8 cellular contexts compared by ENCODE assay signal in the genomic region with DNA sequence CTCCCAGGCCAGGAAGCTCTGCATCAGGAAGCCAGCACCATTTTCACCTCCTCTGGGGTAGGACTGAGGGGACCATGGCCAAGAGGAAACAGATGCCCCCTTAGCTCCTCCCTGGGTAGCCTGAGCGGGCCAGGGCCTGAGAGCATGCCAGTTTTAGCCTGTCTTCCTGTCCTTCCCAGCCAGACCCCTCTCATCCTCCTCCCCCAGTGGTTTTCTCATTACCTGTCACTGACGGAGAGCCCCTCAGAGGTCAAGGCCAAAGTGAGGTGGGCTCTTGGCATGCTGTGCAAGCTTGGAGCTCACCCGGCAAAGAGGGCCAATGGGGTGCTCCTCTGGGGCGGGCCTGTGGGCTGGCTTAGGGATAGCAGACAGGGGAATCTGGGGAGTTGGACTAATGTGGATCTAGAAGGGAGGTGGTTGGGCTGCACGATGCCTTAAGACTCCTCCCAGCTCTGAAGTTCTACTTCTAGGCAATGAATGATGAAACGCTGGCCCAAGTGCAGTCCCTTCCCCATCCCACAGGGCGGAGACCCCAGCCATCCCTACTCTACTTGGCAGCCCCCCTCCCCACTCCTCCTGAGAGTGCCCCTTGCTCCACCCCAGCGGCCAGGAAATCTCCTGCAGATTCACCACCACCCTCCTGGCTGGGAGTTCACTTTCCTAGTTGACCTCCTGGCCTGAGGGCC. TPM values are rescaled to one million over a fixed set of nuclear protein-coding genes. Genes with fewer than 3 reads are reported as not detected.
DNase-seq lines count a peak whose midpoint lies in the region; ATAC-seq and TF ChIP-seq lines count a peak whose summit lies in the region.

No MANE protein-coding gene starts in this region.

- TF ChIP-seq CTCF in Peyer's patch (IDR thresholded peaks at IDR 0.05) (no peak), osteoblast (IDR thresholded peaks at IDR 0.05; ENCODE audit: extremely low read depth, low read depth, low read length) (no peak)

- DNase-seq in CD4-positive, CD25-positive, alpha-beta regulatory T cell, result no peak
- DNase-seq in Peyer's patch, result no peak
- peak; percentile 87 for DNase-seq in osteoblast (ENCODE audit: insufficient read length, low spot score, missing footprints)
- DNase-seq in HEK293T (ENCODE audit: extremely low spot score), result no peak
- DNase-seq in central memory CD4-positive, alpha-beta T cell, result no peak
- DNase-seq in stimulated activated CD4-positive, alpha-beta T cell treated with anti-CD3 and anti-CD28 coated beads, Interleukin-4, amount 100 ng/mL, for 4 hours, result no peak

- H3K4me3 ChIP-seq in CD4-positive, CD25-positive, alpha-beta regulatory T cell (ENCODE audit: low read depth, low read length), result no peak overlapping the region
- H3K4me3 ChIP-seq in Peyer's patch, result no peak overlapping the region
- H3K4me3 ChIP-seq in esophagus (ENCODE audit: low read depth in 1 of 2, low read length in 2 of 2), result no peak overlapping the region
- H3K4me3 ChIP-seq in osteoblast (ENCODE audit: insufficient read depth, low read length), result no peak overlapping the region

- H3K27ac ChIP-seq in CD4-positive, CD25-positive, alpha-beta regulatory T cell (ENCODE audit: insufficient read depth, low read length, poor library complexity, severe bottlenecking), result peak overlapping the region; percentile 99
- peak overlapping the region; percentile 76 to 95 (median 85) for H3K27ac ChIP-seq in Peyer's patch
- peak overlapping the region; percentile 90 to 99 for H3K27ac ChIP-seq in esophagus (ENCODE audit: low read depth in 2 of 2, low read length in 1 of 2)
- peak overlapping the region; percentile 97 for H3K27ac ChIP-seq in osteoblast (ENCODE audit: low read depth, low read length)

- H3K9me3 Mint-ChIP-seq in CD4-positive, CD25-positive, alpha-beta regulatory T cell, result peaks cover 0 to 4% (median 0%) of the 10 kb centered on the region in 7 donors

- H3K4me3 Mint-ChIP-seq in CD4-positive, CD25-positive, alpha-beta regulatory T cell, result peak overlapping the region; percentile 59 to 93 (median 87)

- H3K27ac Mint-ChIP-seq in CD4-positive, CD25-positive, alpha-beta regulatory T cell, result peak overlapping the region; percentile 97 to 100 (median 99)

- H3K27me3 ChIP-seq in CD4-positive, CD25-positive, alpha-beta regulatory T cell (ENCODE audit: control insufficient read depth, insufficient read depth, low read length), result no peaks in the 10 kb centered on the region
- H3K27me3 ChIP-seq in Peyer's patch, result no peaks in the 10 kb centered on the region
- H3K27me3 ChIP-seq in esophagus (ENCODE audit: control insufficient read depth in 1 of 2, insufficient read depth in 2 of 2, low read length in 2 of 2), result no peaks in the 10 kb centered on the region
- H3K27me3 ChIP-seq in osteoblast (ENCODE audit: insufficient read depth, low read length), result no peaks in the 10 kb centered on the region

- H2AFZ ChIP-seq in osteoblast (ENCODE audit: low read length), result no peak overlapping the region

- WGBS in esophagus, 2 donors, result 21 to 39% methylated on average over 8 of the region's 8 CpGs

- no peak for TF ChIP-seq POLR2A in Peyer's patch (IDR thresholded peaks at IDR 0.05)

- ATAC-seq in CD4-positive, CD25-positive, alpha-beta regulatory T cell (ENCODE audit: low read depth in 2 of 2), result no peak
- no peak for ATAC-seq in GM21825 (IDR thresholded peaks at IDR 0.05; ENCODE audit: unreplicated experiment)

- peak overlapping the region; percentile 74 for H3K4me2 ChIP-seq in osteoblast (ENCODE audit: insufficient read depth, low read length)

- POLR2A ChIA-PET in HEK293T (lab: Yijun Ruan, JAX), result interaction anchor here (1.1 to 11.3 kb wide), 5 partner anchors 9 to 178 kb away, joined by 3 to 60 read pairs (median 4); a partner anchor contains a TSS

- H3K4me1 Mint-ChIP-seq in CD4-positive, CD25-positive, alpha-beta regulatory T cell, result peaks cover 0 to 54% (median 33%) of the 10 kb centered on the region in 4 donors

- peaks cover 41% of the 10 kb centered on the region for H3K4me1 ChIP-seq in CD4-positive, CD25-positive, alpha-beta regulatory T cell (ENCODE audit: control insufficient read depth, insufficient read depth, low read length, poor library complexity, severe bottlenecking)
- peaks cover 10 to 71% (median 16%) of the 10 kb centered on the region in 4 donors for H3K4me1 ChIP-seq in Peyer's patch
- peaks cover 37 to 40% of the 10 kb centered on the region in 2 donors for H3K4me1 ChIP-seq in esophagus (ENCODE audit: control insufficient read depth in 2 of 2, insufficient read depth in 2 of 2, low read length in 1 of 2)
- peaks cover 61% of the 10 kb centered on the region for H3K4me1 ChIP-seq in osteoblast (ENCODE audit: insufficient read depth, low read length)

- H3K9me3 ChIP-seq in CD4-positive, CD25-positive, alpha-beta regulatory T cell (ENCODE audit: control insufficient read depth in 2 of 2, low read length in 2 of 2), result no peaks in the 10 kb centered on the region
- no peaks in the 10 kb centered on the region for H3K9me3 ChIP-seq in Peyer's patch
- no peaks in the 10 kb centered on the region for H3K9me3 ChIP-seq in esophagus (ENCODE audit: control insufficient read depth in 2 of 2, insufficient read depth in 1 of 2, low read depth in 1 of 2, low read length in 1 of 2)
- H3K9me3 ChIP-seq in osteoblast (ENCODE audit: low read depth, low read length), result no peaks in the 10 kb centered on the region

- no peaks in the 10 kb centered on the region for H3K36me3 ChIP-seq in CD4-positive, CD25-positive, alpha-beta regulatory T cell (ENCODE audit: control insufficient read depth, insufficient read depth, low read length)
- H3K36me3 ChIP-seq in Peyer's patch (no peaks in the 10 kb centered on the region), esophagus (ENCODE audit: control insufficient read depth in 2 of 2, insufficient read depth in 2 of 2, low read length in 1 of 2) (no peaks in the 10 kb centered on the region), osteoblast (ENCODE audit: insufficient read depth, low read length) (no peaks in the 10 kb centered on the region)

- CTCF ChIA-PET in HEK293T (lab: Yijun Ruan, JAX), result interaction anchor here (0.7 to 2.1 kb wide), 9 partner anchors 8 to 120 kb away, joined by 3 to 10 read pairs (median 4); no protein-coding TSS in a partner anchor

- H3K27me3 Mint-ChIP-seq in CD4-positive, CD25-positive, alpha-beta regulatory T cell, result peaks cover 5% of the 10 kb centered on the region

- H3K79me2 ChIP-seq in osteoblast (ENCODE audit: insufficient read depth, low read length), result peaks cover 17% of the 10 kb centered on the region

- H4K20me1 ChIP-seq in osteoblast (ENCODE audit: insufficient read depth, low read length), result no peaks in the 10 kb centered on the region

- H3K36me3 Mint-ChIP-seq in CD4-positive, CD25-positive, alpha-beta regulatory T cell, result no peaks in the 10 kb centered on the region

TF ChIP-seq in HEK293T, 16 proteins besides CTCF, POLR2A, EP300 and RAD21:
- TF ChIP-seq TARDBP (IDR thresholded peaks at IDR 0.05), result no peak
- no peak for TF ChIP-seq FOXK2 (IDR thresholded peaks at IDR 0.05)
- no peak for TF ChIP-seq ZNF384 (IDR thresholded peaks at IDR 0.05)
- no peak for TF ChIP-seq ELF4 (IDR thresholded peaks at IDR 0.05)
- TF ChIP-seq, protein P1, sequence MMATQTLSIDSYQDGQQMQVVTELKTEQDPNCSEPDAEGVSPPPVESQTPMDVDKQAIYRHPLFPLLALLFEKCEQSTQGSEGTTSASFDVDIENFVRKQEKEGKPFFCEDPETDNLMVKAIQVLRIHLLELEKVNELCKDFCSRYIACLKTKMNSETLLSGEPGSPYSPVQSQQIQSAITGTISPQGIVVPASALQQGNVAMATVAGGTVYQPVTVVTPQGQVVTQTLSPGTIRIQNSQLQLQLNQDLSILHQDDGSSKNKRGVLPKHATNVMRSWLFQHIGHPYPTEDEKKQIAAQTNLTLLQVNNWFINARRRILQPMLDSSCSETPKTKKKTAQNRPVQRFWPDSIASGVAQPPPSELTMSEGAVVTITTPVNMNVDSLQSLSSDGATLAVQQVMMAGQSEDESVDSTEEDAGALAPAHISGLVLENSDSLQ (IDR thresholded peaks at IDR 0.05), result no peak
- no peak for TF ChIP-seq FOXM1 (IDR thresholded peaks at IDR 0.05; ENCODE audit: borderline replicate concordance)
- TF ChIP-seq L3MBTL2 (conservative IDR thresholded peaks at IDR 0.05), result no peak
TF ChIP-seq in HEK293T: peak in this region for 0.

RNA-seq across cellular contexts. Expression of a gene that starts 9.5 kb away (rescaled TPM):
- total RNA-seq in CD4-positive, CD25-positive, alpha-beta regulatory T cell, result 1,807 TPM
- polyA plus RNA-seq in CD4-positive, CD25-positive, alpha-beta regulatory T cell, result 100 to 1,000 TPM in 1 of 4 donors, 10 to 100 TPM in 3; 54.1 to 113 (median 83.1) TPM
- total RNA-seq in Peyer's patch (100 to 1,000 TPM; 201 to 295 (median 211) TPM), osteoblast (774 and 854 TPM in 2 replicates)
- 100 to 1,000 TPM; 183 to 230 TPM for polyA plus RNA-seq in esophagus

RNA-seq across cellular contexts. Expression of a gene that starts 22.7 kb away (rescaled TPM):
- not detected for total RNA-seq in CD4-positive, CD25-positive, alpha-beta regulatory T cell
- polyA plus RNA-seq in CD4-positive, CD25-positive, alpha-beta regulatory T cell, result not detected
- 1 to 10 TPM in 1 of 4 donors, under 1 TPM in 1, not detected in 2; 0.80 to 2.1 TPM for total RNA-seq in Peyer's patch
- under 1 TPM; 0.36 to 0.59 TPM for polyA plus RNA-seq in esophagus
- 0.88 and 1.1 TPM in 2 replicates for total RNA-seq in osteoblast

RNA-seq across cellular contexts. Expression of a gene that starts 44.0 kb away (rescaled TPM):
- 1.5 TPM for total RNA-seq in CD4-positive, CD25-positive, alpha-beta regulatory T cell
- 1 to 10 TPM in 2 of 4 donors, under 1 TPM in 2; 0.83 to 1.7 (median 0.93) TPM for polyA plus RNA-seq in CD4-positive, CD25-positive, alpha-beta regulatory T cell
- total RNA-seq in Peyer's patch, result 100 to 1,000 TPM in 3 of 4 donors, 10 to 100 TPM in 1; 96.6 to 188 (median 146) TPM
- 100 to 1,000 TPM; 470 to 576 TPM for polyA plus RNA-seq in esophagus
- total RNA-seq in osteoblast, result not detected in 2 replicates

RNA-seq across cellular contexts. Expression of a gene that starts 48.4 kb away (rescaled TPM):
- total RNA-seq in CD4-positive, CD25-positive, alpha-beta regulatory T cell, result 41.2 TPM
- 1 to 10 TPM in 2 of 4 donors, under 1 TPM in 2; 0.89 to 2.2 (median 1.4) TPM for polyA plus RNA-seq in CD4-positive, CD25-positive, alpha-beta regulatory T cell
- total RNA-seq in Peyer's patch (10 to 100 TPM in 1 of 4 donors, 1 to 10 TPM in 3; 1.5 to 19.0 (median 3.2) TPM), osteoblast (1.5 and 1.8 TPM in 2 replicates)
- polyA plus RNA-seq in esophagus, result 10 to 100 TPM; 23.8 to 24.9 TPM

RNA-seq across cellular contexts. Expression of a gene that starts 50.4 kb away (rescaled TPM):
- 20.2 TPM for total RNA-seq in CD4-positive, CD25-positive, alpha-beta regulatory T cell
- 100 to 1,000 TPM; 107 to 162 (median 130) TPM for polyA plus RNA-seq in CD4-positive, CD25-positive, alpha-beta regulatory T cell
- total RNA-seq in Peyer's patch, result 10 to 100 TPM; 40.4 to 75.5 (median 54.1) TPM
- 100 to 1,000 TPM in 1 of 2 donors, 10 to 100 TPM in 1; 82.6 to 101 TPM for polyA plus RNA-seq in esophagus
- total RNA-seq in osteoblast, result 36.6 and 40.1 TPM in 2 replicates

Comparison
In these comparisons a context has a peak if more than half of its experiments do, and no peak if none do; other contexts are left out.
1. RNA of a gene that starts 44.0 kb away (total RNA-seq): 96.6 to 188 TPM in Peyer's patch; 1.5 TPM in CD4-positive, CD25-positive, alpha-beta regulatory T cell (single experiment) and not detected in osteoblast; every median in the first group is over 10 times any median in the second.
2. Peak in every context shown above with its lines, with median percentiles within 50 percentile points of each other: H3K27ac ChIP-seq.